In genomic region chr1:229651546-229651945, GRCh38 we compare ENCODE assay signal across 34 cellular contexts.
"Had no signal": no experiment of that assay in that cellular context is flagged by ENCODE, and none has a peak within 500 bp of the region (broad histone marks: within the 10 kb centered on the region; RNA-seq: fewer than 3 reads in every experiment).

No MANE protein-coding gene starts in this region.

- ATAC-seq: activated CD8-positive, alpha-beta T cell treated with anti-CD3 and anti-CD28 coated beads for 36 hours; activated naive CD4-positive, alpha-beta T cell treated with anti-CD3 and anti-CD28 coated beads, Interleukin-2, amount 50 U/mL, for 72 hours; activated T-cell treated with anti-CD3 and anti-CD28 coated beads, Interleukin-2, amount 50 U/mL, for 4 hours; activated T-cell treated with anti-CD3 and anti-CD28 coated beads, Interleukin-2, amount 50 U/mL, for 72 hours; activated T-helper 17 cell treated with anti-CD3 and anti-CD28 coated beads, Interleukin-2, amount 50 U/mL, for 72 hours; body of pancreas had no signal

- H3K4me3 ChIP-seq: adrenal gland, body of pancreas, breast epithelium had no signal

- H3K27me3 ChIP-seq: adrenal gland, body of pancreas, brain microvascular endothelial cell, breast epithelium had no signal

- H3K36me3 ChIP-seq: breast epithelium had no signal

- DNase-seq: activated B cell treated with CpG ODN at 0.5 μM for 24 hours; activated CD4-positive, alpha-beta memory T cell treated with anti-CD3 and anti-CD28 coated beads for 36 hours; activated CD4-positive, alpha-beta T cell treated with anti-CD3 and anti-CD28 coated beads for 4 hours; activated CD4-positive, alpha-beta T cell treated with anti-CD3 and anti-CD28 coated beads, Interleukin-2, amount 10 ng/mL, durations not matched to agents 24 days and 14 days; activated CD4-positive, alpha-beta T cell treated with anti-CD3 and anti-CD28 coated beads, Interleukin-2, amount 50 U/mL, for 1 hour; activated CD4-positive, alpha-beta T cell treated with anti-CD3 and anti-CD28 coated beads, Interleukin-2, amount 50 U/mL, for 4 hours; activated CD4-positive, CD25-positive, alpha-beta regulatory T cell treated with anti-CD3 and anti-CD28 coated beads, Interleukin-2, amount 50 U/mL, for 72 hours; activated CD8-positive, alpha-beta memory T cell treated with anti-CD3 and anti-CD28 coated beads, Interleukin-2, amount 50 U/mL, for 4 hours; activated CD8-positive, alpha-beta T cell treated with anti-CD3 and anti-CD28 coated beads for 36 hours; activated effector memory CD4-positive, alpha-beta T cell treated with anti-CD3 and anti-CD28 coated beads, Interleukin-2, amount 50 U/mL, for 16 hours; activated gamma-delta T cell treated with Interleukin-2 at 50 U/mL for 16 hours; activated naive CD4-positive, alpha-beta T cell; activated naive CD4-positive, alpha-beta T cell treated with anti-CD3 and anti-CD28 coated beads for 36 hours; activated naive CD4-positive, alpha-beta T cell treated with anti-CD3 and anti-CD28 coated beads, Interleukin-2, amount 50 U/mL, for 16 hours; activated naive CD8-positive, alpha-beta T cell treated with anti-CD3 and anti-CD28 coated beads for 36 hours; activated T-cell treated with anti-CD3 and anti-CD28 coated beads for 4 hours; activated T-cell treated with anti-CD3 and anti-CD28 coated beads, Interleukin-2, amount 50 U/mL, for 1 hour; activated T-cell treated with anti-CD3 and anti-CD28 coated beads, Interleukin-2, amount 50 U/mL, for 4 hours; activated T-cell treated with anti-CD3 and anti-CD28 coated beads, Interleukin-2, amount 50 U/mL, for 72 hours; adrenal gland; amniotic stem cell; aorta; body of pancreas; brain microvascular endothelial cell; central memory CD4-positive, alpha-beta T cell; T-helper 1 cell; T-helper 2 cell; T-helper 9 cell had no signal

- H3K9me3 ChIP-seq: adrenal gland, body of pancreas, breast epithelium had no signal

- H3K27ac ChIP-seq: adrenal gland, body of pancreas, brain microvascular endothelial cell, breast epithelium, VCaP had no signal

- FAIRE-seq: astrocyte, TTC549 had no signal

- H3K4me1 ChIP-seq: adrenal gland, body of pancreas, breast epithelium had no signal
